Comparison of ENCODE assay signal across 9 cellular contexts in the genomic region with DNA sequence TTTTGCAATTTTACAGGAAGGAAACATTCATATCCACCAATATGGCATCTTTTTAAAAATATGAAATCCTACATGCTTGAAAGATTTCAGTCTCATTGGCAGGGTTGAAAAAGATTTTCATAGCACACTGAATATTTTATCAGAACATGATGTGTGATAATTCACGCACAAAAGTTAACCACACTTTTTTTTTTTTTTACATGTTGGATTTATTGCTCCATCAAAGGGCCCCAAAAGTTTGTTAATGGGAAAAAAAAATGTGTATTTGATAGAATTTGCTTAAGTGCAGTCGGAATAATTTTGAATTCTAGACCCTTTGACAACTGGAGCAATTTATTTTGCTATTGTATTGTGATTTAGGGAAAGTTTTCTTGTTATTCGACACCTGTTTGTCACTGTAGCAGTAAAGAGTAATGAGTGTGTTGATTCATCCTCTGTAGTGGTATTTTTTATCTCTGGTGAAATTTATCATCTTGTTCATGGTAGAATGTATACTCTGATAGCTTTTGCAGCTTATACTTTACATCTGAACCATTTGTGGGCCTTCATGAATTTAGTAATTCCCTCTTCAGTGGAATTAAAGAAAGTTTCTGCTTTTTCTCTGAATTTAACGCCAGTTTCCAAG. TPM values are rescaled to one million over a fixed set of nuclear protein-coding genes. Genes with fewer than 3 reads are reported as not detected.
DNase-seq lines count a peak whose midpoint lies in the region; ATAC-seq, FAIRE-seq and TF ChIP-seq lines count a peak whose summit lies in the region.
"Had no signal": no experiment of that assay in that cellular context is flagged by ENCODE, and none has a peak within 500 bp of the region (broad histone marks: within the 10 kb centered on the region; RNA-seq: fewer than 3 reads in every experiment).

No MANE protein-coding gene starts in this region.

- FAIRE-seq in GM12892 (lab: Jason Lieb, UNC) = no peak

- no peak for TF ChIP-seq POLR2A in GM12892 (IDR thresholded peaks at IDR 0.05; ENCODE audit: low read depth, low read length)

- H3K27me3 ChIP-seq in iPS-18a (ENCODE audit: control insufficient read depth, insufficient read depth, low read length) = peaks cover 19% of the 10 kb centered on the region

- no peaks in the 10 kb centered on the region for H3K36me3 Mint-ChIP-seq in T-helper 2 cell treated with Interferon-gamma antibody and Interleukin-4, amounts not matched to agents 5 μg/mL and 100 μg/mL, for 36 hours (ENCODE audit: low read depth)
- H3K36me3 Mint-ChIP-seq in activated T-helper 17 cell treated with anti-CD3 and anti-CD28 coated beads, Interleukin-2, amount 50 U/mL, for 72 hours (ENCODE audit: low read depth) = no peaks in the 10 kb centered on the region

- peak overlapping the region; percentile 53 for H3K4me3 Mint-ChIP-seq in T-helper 2 cell treated with Interferon-gamma antibody and Interleukin-4, amounts not matched to agents 5 μg/mL and 100 μg/mL, for 36 hours
- H3K4me3 Mint-ChIP-seq in activated T-helper 17 cell treated with anti-CD3 and anti-CD28 coated beads, Interleukin-2, amount 50 U/mL, for 72 hours = peak overlapping the region; percentile 51

- H3K4me3 ChIP-seq in iPS-18a (ENCODE audit: low read length) = peak overlapping the region; percentile 94

- peaks cover 23% of the 10 kb centered on the region for H3K4me1 Mint-ChIP-seq in T-helper 2 cell treated with Interferon-gamma antibody and Interleukin-4, amounts not matched to agents 5 μg/mL and 100 μg/mL, for 36 hours (ENCODE audit: low read depth)
- peaks cover 4% of the 10 kb centered on the region for H3K4me1 Mint-ChIP-seq in activated T-helper 17 cell treated with anti-CD3 and anti-CD28 coated beads, Interleukin-2, amount 50 U/mL, for 72 hours

- peaks cover 15% of the 10 kb centered on the region for H3K4me1 ChIP-seq in iPS-18a (ENCODE audit: control insufficient read depth, low read depth, low read length)

- no peak overlapping the region for H3K27ac Mint-ChIP-seq in T-helper 2 cell treated with Interferon-gamma antibody and Interleukin-4, amounts not matched to agents 5 μg/mL and 100 μg/mL, for 36 hours
- no peak overlapping the region for H3K27ac Mint-ChIP-seq in activated T-helper 17 cell treated with anti-CD3 and anti-CD28 coated beads, Interleukin-2, amount 50 U/mL, for 72 hours

- H3K27me3 Mint-ChIP-seq in T-helper 2 cell treated with Interferon-gamma antibody and Interleukin-4, amounts not matched to agents 5 μg/mL and 100 μg/mL, for 36 hours (ENCODE audit: low read depth) = peaks cover 64% of the 10 kb centered on the region
- peaks cover 4% of the 10 kb centered on the region for H3K27me3 Mint-ChIP-seq in activated T-helper 17 cell treated with anti-CD3 and anti-CD28 coated beads, Interleukin-2, amount 50 U/mL, for 72 hours

- no peak for DNase-seq in T-helper 2 cell treated with Interferon-gamma antibody and Interleukin-4, amounts not matched to agents 5 μg/mL and 100 μg/mL, for 36 hours (ENCODE audit: low spot score)
- no peak for DNase-seq in T-helper 2 cell
- DNase-seq in substantia nigra (lab: John Stamatoyannopoulos, UW) = no peak
- DNase-seq in GM12892 (ENCODE audit: insufficient read length) = no peak
- DNase-seq in NAMALWA (ENCODE audit: low spot score) = no peak
- DNase-seq: NCI-H187 had no signal

- H3K9ac ChIP-seq in iPS-18a (ENCODE audit: low read length) = peak overlapping the region; percentile 79

- H3K9me3 ChIP-seq in iPS-18a (ENCODE audit: control insufficient read depth, low read depth, low read length) = no peaks in the 10 kb centered on the region

- no peak overlapping the region for H3K27ac ChIP-seq in iPS-18a (ENCODE audit: low read length)
- peak overlapping the region; percentile 74 for H3K27ac ChIP-seq in substantia nigra (ENCODE audit: low read depth, low read length, poor library complexity, severe bottlenecking)

- ATAC-seq in activated T-helper 17 cell treated with anti-CD3 and anti-CD28 coated beads, Interleukin-2, amount 50 U/mL, for 72 hours (replicated peaks) = no peak
- ATAC-seq in HG02852 (IDR thresholded peaks at IDR 0.05; ENCODE audit: unreplicated experiment) = no peak

- no peaks in the 10 kb centered on the region for H3K9me3 Mint-ChIP-seq in T-helper 2 cell treated with Interferon-gamma antibody and Interleukin-4, amounts not matched to agents 5 μg/mL and 100 μg/mL, for 36 hours
- H3K9me3 Mint-ChIP-seq in activated T-helper 17 cell treated with anti-CD3 and anti-CD28 coated beads, Interleukin-2, amount 50 U/mL, for 72 hours = no peaks in the 10 kb centered on the region

- H3K36me3 ChIP-seq in iPS-18a (ENCODE audit: control insufficient read depth, low read depth, low read length) = no peaks in the 10 kb centered on the region

RNA-seq across cellular contexts. Expression of a gene that starts 1.1 kb away (rescaled TPM):
- 1 to 10 TPM in 1 of 2 donors, under 1 TPM in 1; 0.54 to 3.6 TPM for total RNA-seq in activated T-helper 17 cell treated with anti-CD3 and anti-CD28 coated beads, Interleukin-2, amount 50 U/mL, for 72 hours
- 0.19 TPM for polyA plus RNA-seq in GM12892 (2012; ENCODE audit: missing spikeins)
